ENCODE assay signal across 15 cellular contexts in genomic region chr7:143387156-143387975, GRCh38. TPM values are rescaled to one million over a fixed set of nuclear protein-coding genes. Genes with fewer than 3 reads are reported as not detected.
DNase-seq lines count a peak whose midpoint lies in the region; ATAC-seq and TF ChIP-seq lines count a peak whose summit lies in the region.
"Had no signal": no experiment of that assay in that cellular context is flagged by ENCODE, and none has a peak within 500 bp of the region (broad histone marks: within the 10 kb centered on the region; RNA-seq: fewer than 3 reads in every experiment).

No MANE protein-coding gene starts in this region.

- no peaks in the 10 kb centered on the region for H3K27me3 Mint-ChIP-seq in activated naive CD4-positive, alpha-beta T cell treated with anti-CD3 and anti-CD28 coated beads, Interleukin-2, amount 10 ng/mL, durations not matched to agents 7 days and 5 days

- H3K9me3 Mint-ChIP-seq in activated naive CD4-positive, alpha-beta T cell treated with anti-CD3 and anti-CD28 coated beads, Interleukin-2, amount 10 ng/mL, durations not matched to agents 7 days and 5 days, result no peaks in the 10 kb centered on the region

- no peak overlapping the region for H3K4me3 ChIP-seq in PC-3 (ENCODE audit: low read length)
- H3K4me3 ChIP-seq in esophagus squamous epithelium, result peak overlapping the region in 1 of 4 donors; percentile 1
- no peak overlapping the region for H3K4me3 ChIP-seq in skeletal muscle satellite cell (ENCODE audit: low read length)
- H3K4me3 ChIP-seq: body of pancreas had no signal

- TF ChIP-seq CTCF in PC-3 (conservative IDR thresholded peaks at IDR 0.05; ENCODE audit: low read depth, low read length) (peak; percentile 22; the same call in 1 of the 2 replicates), esophagus squamous epithelium (IDR thresholded peaks at IDR 0.05) (no peak)

- TF ChIP-seq POLR2A in esophagus squamous epithelium (IDR thresholded peaks at IDR 0.05), result peak in 1 of 4 donors; percentile 14

- CTCF ChIA-PET in activated naive CD4-positive, alpha-beta T cell treated with anti-CD3 and anti-CD28 coated beads, Interleukin-2, amount 10 ng/mL, durations not matched to agents 7 days and 5 days (lab: Charles Lee), result interaction anchor here (1.2 kb wide), 1 partner anchor 29 kb away, joined by 4 read pairs; no protein-coding TSS in a partner anchor
- CTCF ChIA-PET in PC-3 (lab: Charles Lee), result no interaction called here

- H3K27ac Mint-ChIP-seq in activated naive CD4-positive, alpha-beta T cell treated with anti-CD3 and anti-CD28 coated beads, Interleukin-2, amount 10 ng/mL, durations not matched to agents 7 days and 5 days, result peak overlapping the region; percentile 61

- H3F3A ChIP-seq in PC-3 (ENCODE audit: low read length, unreplicated experiment), result no peaks in the 10 kb centered on the region

- H3K9ac ChIP-seq in PC-3 (ENCODE audit: low read length), result no peak overlapping the region
- no peak overlapping the region for H3K9ac ChIP-seq in skeletal muscle satellite cell (ENCODE audit: low read depth, low read length)

- no peak overlapping the region for H3K4me3 Mint-ChIP-seq in activated naive CD4-positive, alpha-beta T cell treated with anti-CD3 and anti-CD28 coated beads, Interleukin-2, amount 10 ng/mL, durations not matched to agents 7 days and 5 days

- H3K27me3 ChIP-seq in PC-3 (ENCODE audit: low read length), result no peaks in the 10 kb centered on the region
- no peaks in the 10 kb centered on the region for H3K27me3 ChIP-seq in esophagus squamous epithelium
- no peaks in the 10 kb centered on the region for H3K27me3 ChIP-seq in skeletal muscle satellite cell (ENCODE audit: control insufficient read depth, insufficient read depth, low read length)
- H3K27me3 ChIP-seq: body of pancreas had no signal

- intact Hi-C loops in PC-3 (cut with micrococcal nuclease) (no loop called here), esophagus squamous epithelium (cut with DNase I) (no loop called here)

- POLR2A ChIA-PET in PC-3 (lab: Charles Lee; ENCODE audit: unreplicated experiment), result no interaction called here

- peaks cover 30% of the 10 kb centered on the region for H3K4me1 ChIP-seq in PC-3 (ENCODE audit: insufficient read depth, low read length)
- H3K4me1 ChIP-seq in esophagus squamous epithelium, result peaks cover 56 to 100% (median 62%) of the 10 kb centered on the region in 3 donors
- peaks cover 93% of the 10 kb centered on the region for H3K4me1 ChIP-seq in skeletal muscle satellite cell (ENCODE audit: control insufficient read depth, insufficient read depth, low read length)

- H3K4me2 ChIP-seq in PC-3 (ENCODE audit: low read length), result no peak overlapping the region
- peak overlapping the region; percentile 89 for H3K4me2 ChIP-seq in skeletal muscle satellite cell (ENCODE audit: low read length)

- H3K27ac ChIP-seq in PC-3 (ENCODE audit: low read length) (no peak overlapping the region), esophagus squamous epithelium (peak overlapping the region in 3 of 4 donors; percentile 93 to 100 (median 100))

- no peaks in the 10 kb centered on the region for H3K9me3 ChIP-seq in PC-3 (ENCODE audit: low read length)
- no peaks in the 10 kb centered on the region for H3K9me3 ChIP-seq in esophagus squamous epithelium
- H3K9me3 ChIP-seq in skeletal muscle satellite cell (replicated peaks; ENCODE audit: low read length), result no peaks in the 10 kb centered on the region
- H3K9me3 ChIP-seq: body of pancreas had no signal

- H3K36me3 ChIP-seq in PC-3 (ENCODE audit: low read depth, low read length) (peaks cover 28% of the 10 kb centered on the region), esophagus squamous epithelium (peaks cover 21 to 71% (median 34%) of the 10 kb centered on the region in 3 donors), skeletal muscle satellite cell (ENCODE audit: insufficient read depth, low read length) (peaks cover 92% of the 10 kb centered on the region)

- peaks cover 37% of the 10 kb centered on the region for H3K36me3 Mint-ChIP-seq in activated naive CD4-positive, alpha-beta T cell treated with anti-CD3 and anti-CD28 coated beads, Interleukin-2, amount 10 ng/mL, durations not matched to agents 7 days and 5 days

- 87 to 91% methylated on average over 6 to 18 of the region's 23 CpGs for WGBS in esophagus squamous epithelium, 2 donors

- H4K20me1 ChIP-seq in PC-3 (ENCODE audit: low read length), result peaks cover 50% of the 10 kb centered on the region

- ATAC-seq in PC-3, result no peak
- ATAC-seq: body of pancreas had no signal

- peaks cover 50% of the 10 kb centered on the region for H3K79me2 ChIP-seq in PC-3 (ENCODE audit: low read length)

- no TSS peak for BruUV-seq in PC-3 (replicated peaks; lab: Mats Ljungman, UMichigan)

- no peak for DNase-seq in activated naive CD4-positive, alpha-beta T cell treated with anti-CD3 and anti-CD28 coated beads, Interleukin-2, amount 10 ng/mL, durations not matched to agents 7 days and 5 days
- DNase-seq in activated naive CD4-positive, alpha-beta T cell treated with Interleukin-2 at 50 U/mL for 16 hours, result no peak
- no peak for DNase-seq in PC-3
- no peak for DNase-seq in esophagus squamous epithelium (lab: John Stamatoyannopoulos, UW)
- DNase-seq in GM19240 (ENCODE audit: insufficient read length, low spot score), result no peak
- no peak for DNase-seq in NCI-H526 (lab: John Stamatoyannopoulos, UW)
- DNase-seq in NCI-H1436 treated with DMSO at 0.1 percent for 48 hours (lab: John Stamatoyannopoulos, UW), result no peak
- DNase-seq: activated CD8-positive, alpha-beta memory T cell treated with anti-CD3 and anti-CD28 coated beads, Interleukin-2, amount 50 U/mL, for 4 hours; body of pancreas; NCI-H2171; nucleus accumbens; stimulated activated CD4-positive, alpha-beta T cell treated with anti-CD3 and anti-CD28 coated beads, Interleukin-2, amount 100 ng/mL, for 24 hours had no signal

- no peak overlapping the region for H2AFZ ChIP-seq in PC-3 (ENCODE audit: low read length)

- no peaks in the 10 kb centered on the region for H3K9me2 ChIP-seq in PC-3 (replicated peaks; ENCODE audit: low read length)

- peaks cover 13% of the 10 kb centered on the region for H3K4me1 Mint-ChIP-seq in activated naive CD4-positive, alpha-beta T cell treated with anti-CD3 and anti-CD28 coated beads, Interleukin-2, amount 10 ng/mL, durations not matched to agents 7 days and 5 days

RNA-seq across cellular contexts. Expression of gene ZYX, which starts 6.2 kb away (rescaled TPM):
- 103 and 108 TPM in 2 replicates for total RNA-seq in PC-3 (2014; rRNA removed)
- total RNA-seq in esophagus squamous epithelium, result 10 to 100 TPM; 40.2 to 78.8 (median 68.6) TPM
- 48.7 and 72.7 TPM in 2 replicates for total RNA-seq in skeletal muscle satellite cell (2012; rRNA removed)

RNA-seq across cellular contexts. Expression of gene EPHA1, which starts 21.3 kb away (rescaled TPM):
- total RNA-seq in PC-3 (2014; rRNA removed) (43.9 and 46.4 TPM in 2 replicates), esophagus squamous epithelium (100 to 1,000 TPM in 1 of 4 donors, 10 to 100 TPM in 3; 64.5 to 132 (median 77.4) TPM)
- total RNA-seq in skeletal muscle satellite cell (2012; rRNA removed), result under 0.01 and 0.66 TPM in 2 replicates
- total RNA-seq: G401 had no signal

RNA-seq across cellular contexts. Expression of gene FAM131B, which starts 24.9 kb away (rescaled TPM):
- total RNA-seq in PC-3 (2014; rRNA removed), result 6.9 and 7.7 TPM in 2 replicates
- total RNA-seq in esophagus squamous epithelium, result under 1 TPM; 0.09 to 0.76 (median 0.46) TPM
- total RNA-seq in skeletal muscle satellite cell (2012; rRNA removed), result 0.51 and 0.66 TPM in 2 replicates

RNA-seq across cellular contexts. Expression of gene TAS2R60, which starts 55.9 kb away (rescaled TPM):
- total RNA-seq in PC-3 (2014; rRNA removed) (not detected in 2 replicates), esophagus squamous epithelium (not detected)
- not detected in 2 replicates for total RNA-seq in skeletal muscle satellite cell (2012; rRNA removed)
- total RNA-seq: body of pancreas, frontal cortex, G401 had no signal
